In genomic region chr6:149286905-149287304, GRCh38 we compare ENCODE assay signal across 22 cellular contexts.
"Had no signal": no experiment of that assay in that cellular context is flagged by ENCODE, and none has a peak within 500 bp of the region (broad histone marks: within the 10 kb centered on the region; RNA-seq: fewer than 3 reads in every experiment).

No MANE protein-coding gene starts in this region.

- ATAC-seq: HepG2, Panc1, PC-3 had no signal

- H3K9me3 ChIP-seq: SK-N-SH had no signal

- FAIRE-seq: HepG2 had no signal

- DNase-seq: IMR-90, Kasumi-1, MV-4-11, NCI-H1048, NCI-H1105, NCI-H1417, NCI-H146, NCI-H1694 treated with DMSO at 0.1 percent for 48 hours, NCI-H1930, NCI-H2081, NCI-H2107, NCI-H2227 treated with DMSO at 0.1 percent for 48 hours, NCI-H526 treated with DMSO at 0.1 percent for 48 hours, NCI-H748 treated with DMSO at 0.1 percent for 48 hours, PC-3, SHP77, SK-N-SH, SW 1271 had no signal

- H3K27ac ChIP-seq: KMS-11, RWPE1 had no signal

- H3K9me2 ChIP-seq: SK-N-SH had no signal

- H3K9ac ChIP-seq: KMS-11, SK-N-SH had no signal

- H3K4me2 ChIP-seq: KMS-11, SK-N-SH had no signal
